ENCODE assay signal across 1 cellular context in genomic region chr21:28992526-28993292, GRCh38.
TF ChIP-seq lines count a peak whose summit lies in the region.

LTN1 (minus strand) TSS chr21:28992877; CDS start chr21:28992805, 72 bp downstream.

TF ChIP-seq in K562, 482 proteins besides CTCF, POLR2A, EP300 and RAD21 (continued from another document and continues in another):
- no peak for TF ChIP-seq DEAF1 (CRISPR knock-in tag; IDR thresholded peaks at IDR 0.05)
- TF ChIP-seq FUS (optimal IDR thresholded peaks at IDR 0.05; ENCODE audit: low read depth, low read length) = no peak
- TF ChIP-seq KLF16 (IDR thresholded peaks at IDR 0.05) = no peak
- TF ChIP-seq IFI16 (CRISPR knock-in tag; IDR thresholded peaks at IDR 0.05) = no peak
- peak; percentile 69 for TF ChIP-seq RFX5 (IDR thresholded peaks at IDR 0.05; ENCODE audit: low read depth, low read length)
- no peak for TF ChIP-seq ZNF518B (CRISPR knock-in tag; IDR thresholded peaks at IDR 0.05)
- TF ChIP-seq ZBTB40 (IDR thresholded peaks at IDR 0.05) = peak; percentile 100
- no peak for TF ChIP-seq ZBTB40 (CRISPR knock-in tag; IDR thresholded peaks at IDR 0.05)
- no peak; the same call in 1 of the 2 replicates for TF ChIP-seq DPF2 (IDR thresholded peaks at IDR 0.05)
- TF ChIP-seq POLR2AphosphoS2 (IDR thresholded peaks at IDR 0.05; ENCODE audit: low read length) = peak; percentile 90
- no peak for TF ChIP-seq NCOA6 (IDR thresholded peaks at IDR 0.05)
- TF ChIP-seq CEBPZ (IDR thresholded peaks at IDR 0.05; ENCODE audit: borderline replicate concordance, low read depth, low read length) = peak; percentile 76
- no peak for TF ChIP-seq SMAD2 (IDR thresholded peaks at IDR 0.05; ENCODE audit: low read depth, low read length)
- TF ChIP-seq ZNF445 (CRISPR knock-in tag; IDR thresholded peaks at IDR 0.05; ENCODE audit: low read depth) = no peak
- no peak for TF ChIP-seq ZNF224 (CRISPR knock-in tag; IDR thresholded peaks at IDR 0.05)
- TF ChIP-seq NFYB (IDR thresholded peaks at IDR 0.05; ENCODE audit: extremely low read depth, insufficient read length) = peak; percentile 92
- TF ChIP-seq JUNB (CRISPR knock-in tag; conservative IDR thresholded peaks at IDR 0.05) = 0 out of 2 replicates have a peak, but pooled peaks have one; percentile 45
- no peak for TF ChIP-seq KAT8 (IDR thresholded peaks at IDR 0.05; ENCODE audit: low read depth)
- no peak for TF ChIP-seq PTRF (tag; IDR thresholded peaks at IDR 0.05)
- peak; percentile 97 for TF ChIP-seq C11orf30 (IDR thresholded peaks at IDR 0.05; ENCODE audit: low read depth)
- peak; percentile 16 for TF ChIP-seq BHLHE40 (IDR thresholded peaks at IDR 0.05; ENCODE audit: low read length)
- TF ChIP-seq PURB (CRISPR knock-in tag; IDR thresholded peaks at IDR 0.05; ENCODE audit: low read depth) = no peak
- no peak for TF ChIP-seq ZNF140 (CRISPR knock-in tag; IDR thresholded peaks at IDR 0.05)
- TF ChIP-seq CSDE1 (IDR thresholded peaks at IDR 0.05) = no peak
- peak; percentile 62; the same call in 1 of the 2 replicates for TF ChIP-seq ZBTB17 (CRISPR knock-in tag; IDR thresholded peaks at IDR 0.05)
- no peak for TF ChIP-seq MTA1 (IDR thresholded peaks at IDR 0.05; ENCODE audit: borderline replicate concordance)
- no peak; the same call in 1 of the 2 replicates for TF ChIP-seq ZBED1 (IDR thresholded peaks at IDR 0.05)
- TF ChIP-seq E4F1 (CRISPR knock-in tag; IDR thresholded peaks at IDR 0.05; ENCODE audit: borderline replicate concordance) = no peak
- no peak for TF ChIP-seq ZNF165 (CRISPR knock-in tag; IDR thresholded peaks at IDR 0.05; ENCODE audit: borderline replicate concordance)
- no peak for TF ChIP-seq NFIX (CRISPR knock-in tag; IDR thresholded peaks at IDR 0.05; ENCODE audit: low read depth)
- peak; percentile 64; the same call in 1 of the 2 replicates for TF ChIP-seq ZNF766 (CRISPR knock-in tag; conservative IDR thresholded peaks at IDR 0.05)
- no peak for TF ChIP-seq SFPQ (IDR thresholded peaks at IDR 0.05; ENCODE audit: low read depth, low read length)
- no peak for TF ChIP-seq ZNF76 (CRISPR knock-in tag; IDR thresholded peaks at IDR 0.05; ENCODE audit: borderline replicate concordance)
- TF ChIP-seq CC2D1A (IDR thresholded peaks at IDR 0.05) = no peak
- TF ChIP-seq ATF1 (CRISPR knock-in tag; IDR thresholded peaks at IDR 0.05) = peak; percentile 59; the same call in 1 of the 2 replicates
- TF ChIP-seq ATF1 (tag; IDR thresholded peaks at IDR 0.05) = peak; percentile 99
- peak; percentile 96 for TF ChIP-seq SAP30 (IDR thresholded peaks at IDR 0.05; ENCODE audit: borderline replicate concordance, insufficient read depth, low read depth, low read length, poor library complexity, severe bottlenecking)
- no peak for TF ChIP-seq TFAM (CRISPR knock-in tag; conservative IDR thresholded peaks at IDR 0.05)
- 0 out of 2 replicates have a peak, but pooled peaks have one; percentile 12 for TF ChIP-seq PHF21A (IDR thresholded peaks at IDR 0.05; ENCODE audit: borderline replicate concordance, low read depth)
- TF ChIP-seq NFE2L1 (tag; IDR thresholded peaks at IDR 0.05; ENCODE audit: borderline replicate concordance, low read depth) = no peak
